ENCODE assay signal across 8 cellular contexts in genomic region chr1:107056426-107057196, GRCh38. TPM values are rescaled to one million over a fixed set of nuclear protein-coding genes. Genes with fewer than 3 reads are reported as not detected.
A peak's percentile ranks its signal among the peaks of the same experiment; 100 is the strongest.
DNase-seq lines count a peak whose midpoint lies in the region; ATAC-seq, FAIRE-seq and TF ChIP-seq lines count a peak whose summit lies in the region.

PRMT6 (plus strand) TSS chr1:107056674; CDS start chr1:107056716, 42 bp downstream.

- WGBS in pancreas, 2 donors: 0 to 1% methylated on average over 72 to 73 of the region's 73 CpGs

- H3K4me3 ChIP-seq in NB4 (ENCODE audit: low read depth, low read length) (peak within 1 kb of the TSS; percentile 85), pancreas (peak within 1 kb of the TSS; percentile 55 to 96 (median 92)), tibial artery (peak within 1 kb of the TSS; percentile 90 to 95)

- CTCF ChIA-PET in GM10248 (lab: Yijun Ruan, JAX): interaction anchor here (0.9 to 1.7 kb wide), 15 partner anchors 9 to 473 kb away, joined by 3 to 9 read pairs (median 3); no protein-coding TSS in a partner anchor

- intact Hi-C loops in Right ventricle myocardium inferior (cut with DNase I) (no loop called here), pancreas (cut with DNase I) (no loop called here), tibial artery (cut with DNase I; ENCODE audit: low total_unique reads) (no loop called here)

- POLR2A ChIA-PET in GM10248 (lab: Yijun Ruan, JAX): no interaction called here

- TF ChIP-seq CTCF in GM10248 (IDR thresholded peaks at IDR 0.05; ENCODE audit: control extremely low read depth, extremely low read depth, low read depth, missing control alignments): peak; percentile 28
- no peak for TF ChIP-seq CTCF in NB4 (IDR thresholded peaks at IDR 0.05; ENCODE audit: low read depth, low read length)
- TF ChIP-seq CTCF in pancreas (IDR thresholded peaks at IDR 0.05): no peak
- no peak for TF ChIP-seq CTCF in tibial artery (IDR thresholded peaks at IDR 0.05)

- ATAC-seq in HG02571 (IDR thresholded peaks at IDR 0.05; ENCODE audit: unreplicated experiment) (peak; percentile 96), Right ventricle myocardium inferior (peak; percentile 98), pancreas (peak; percentile 93 to 97 (median 94))

- H3K36me3 ChIP-seq in pancreas (no peaks in the 10 kb centered on the region), tibial artery (peaks cover 0 to 9% (median 0%) of the 10 kb centered on the region in 3 donors)

- peaks cover 38% of the 10 kb centered on the region for H3K36me3 Mint-ChIP-seq in activated naive CD8-positive, alpha-beta T cell treated with anti-CD3 and anti-CD28 coated beads for 36 hours

- peak within 1 kb of the TSS; percentile 98 for H3K27ac Mint-ChIP-seq in activated naive CD8-positive, alpha-beta T cell treated with anti-CD3 and anti-CD28 coated beads for 36 hours

- H3K4me1 Mint-ChIP-seq in activated naive CD8-positive, alpha-beta T cell treated with anti-CD3 and anti-CD28 coated beads for 36 hours: peaks cover 17% of the 10 kb centered on the region

- TF ChIP-seq POLR2A in NB4 (IDR thresholded peaks at IDR 0.05; ENCODE audit: extremely low read depth, insufficient read length): peak; percentile 65

- H3K9me3 Mint-ChIP-seq in activated naive CD8-positive, alpha-beta T cell treated with anti-CD3 and anti-CD28 coated beads for 36 hours: no peaks in the 10 kb centered on the region

- H3K27me3 ChIP-seq in pancreas (no peaks in the 10 kb centered on the region), tibial artery (no peaks in the 10 kb centered on the region)

- FAIRE-seq in pancreas (lab: Jason Lieb, UNC): no peak

- no peaks in the 10 kb centered on the region for H3K9me3 ChIP-seq in pancreas
- no peaks in the 10 kb centered on the region for H3K9me3 ChIP-seq in tibial artery

- H3K4me1 ChIP-seq in pancreas (peaks cover 5 to 20% (median 13%) of the 10 kb centered on the region in 3 donors), tibial artery (peaks cover 0 to 14% (median 10%) of the 10 kb centered on the region in 4 donors)

- H3K4me3 Mint-ChIP-seq in activated naive CD8-positive, alpha-beta T cell treated with anti-CD3 and anti-CD28 coated beads for 36 hours: peak within 1 kb of the TSS; percentile 98

- H3K27me3 Mint-ChIP-seq in activated naive CD8-positive, alpha-beta T cell treated with anti-CD3 and anti-CD28 coated beads for 36 hours: no peaks in the 10 kb centered on the region

- DNase-seq in GM10248 (ENCODE audit: extremely low spot score) (peak; percentile 83), NB4 (ENCODE audit: low read depth) (peak; percentile 88), SKM-1 treated with dmso at 0.1 percent for 144 hours (lab: John Stamatoyannopoulos, UW; ENCODE audit: unreplicated experiment) (peak; percentile 75), Right ventricle myocardium inferior (ENCODE audit: missing footprints) (peak; percentile 94), pancreas (peak; percentile 79 to 94 (median 83)), tibial artery (peak; percentile 77 to 86)
- peak; percentile 87 for DNase-seq in activated naive CD8-positive, alpha-beta T cell treated with anti-CD3 and anti-CD28 coated beads for 36 hours

- peak within 1 kb of the TSS; percentile 40 to 82 (median 79) for H3K27ac ChIP-seq in pancreas
- H3K27ac ChIP-seq in tibial artery: peak within 1 kb of the TSS; percentile 90 to 92

RNA-seq across cellular contexts. Expression of gene PRMT6, which starts in this region (rescaled TPM):
- 10 to 100 TPM; 30.6 to 31.4 TPM for total RNA-seq in activated naive CD8-positive, alpha-beta T cell treated with anti-CD3 and anti-CD28 coated beads for 36 hours
- total RNA-seq in Right ventricle myocardium inferior (4.5 TPM), pancreas (10 to 100 TPM in 4 of 6 donors, 1 to 10 TPM in 2; 5.3 to 10.6 (median 10.4) TPM)
- polyA plus RNA-seq in pancreas: 10 to 100 TPM in 1 of 2 donors, 1 to 10 TPM in 1; 6.8 to 13.7 TPM

Comparison
In these comparisons a context has a peak if more than half of its experiments do, and no peak if none do; other contexts are left out.
1. Peak in every context shown above with its lines: DNase-seq, ATAC-seq, H3K4me3 ChIP-seq and H3K27ac ChIP-seq.